19 cellular contexts compared by ENCODE assay signal in the genomic region with DNA sequence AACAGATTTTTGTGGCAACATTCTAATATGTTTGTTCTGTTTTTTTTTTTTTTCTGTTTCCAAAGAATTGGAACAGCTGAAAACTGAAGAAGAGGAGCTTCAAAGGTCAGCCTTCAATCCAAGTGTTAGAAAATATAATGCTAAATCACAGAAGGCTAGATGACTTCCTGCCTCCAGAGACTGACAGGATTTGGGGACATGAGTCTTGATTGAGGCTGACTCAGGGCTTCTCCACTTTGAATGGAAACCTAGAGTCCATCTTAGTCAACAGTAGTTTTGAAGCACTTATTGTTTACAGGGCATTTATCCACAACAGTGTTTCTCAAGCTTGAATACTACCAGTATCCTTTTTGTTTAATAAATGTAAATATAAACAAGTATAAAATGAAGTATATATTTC. TPM values are rescaled to one million over a fixed set of nuclear protein-coding genes. Genes with fewer than 3 reads are reported as not detected.
DNase-seq lines count a peak whose midpoint lies in the region; ATAC-seq and TF ChIP-seq lines count a peak whose summit lies in the region.
"Had no signal": no experiment of that assay in that cellular context is flagged by ENCODE, and none has a peak within 500 bp of the region (broad histone marks: within the 10 kb centered on the region; RNA-seq: fewer than 3 reads in every experiment).

No MANE protein-coding gene starts in this region.

- no peak overlapping the region for H2AK5ac ChIP-seq in mesendoderm (ENCODE audit: low read length)

- no peak for DNase-seq in activated T-cell treated with anti-CD3 and anti-CD28 coated beads, Interleukin-2, amount 50 U/mL, for 24 hours
- DNase-seq in activated T-cell treated with anti-CD3 and anti-CD28 coated beads, Interleukin-2, amount 50 U/mL, for 4 hours, result no peak
- no peak for DNase-seq in central memory CD8-positive, alpha-beta T cell (ENCODE audit: low spot score in 2 of 2)
- peak; percentile 32 for DNase-seq in mesendoderm
- no peak for DNase-seq in chondrocyte (ENCODE audit: low spot score)
- DNase-seq in stimulated activated naive CD4-positive, alpha-beta T cell treated with Interleukin-2 at 50 U/mL for 16 hours (lab: John Stamatoyannopoulos, UW), result no peak
- DNase-seq: CD8-positive, alpha-beta memory T cell; DND-41; Karpas-422; MM.1S; NCI-H1092 treated with DMSO at 0.1 percent for 48 hours; NCI-H226; NCI-H524 treated with DMSO at 0.1 percent for 48 hours; NK-92 treated with Interleukin-12 subunit alpha and Interleukin-12 subunit beta, amount 100 ng/mL, for 24 hours; SIG-M5 had no signal

- peak overlapping the region; percentile 38 for H3K27ac Mint-ChIP-seq in activated T-cell treated with anti-CD3 and anti-CD28 coated beads, Interleukin-2, amount 50 U/mL, for 24 hours
- peak overlapping the region; percentile 35 for H3K27ac Mint-ChIP-seq in central memory CD8-positive, alpha-beta T cell (ENCODE audit: low read depth)
- H3K27ac Mint-ChIP-seq in chondrocyte (ENCODE audit: unreplicated experiment), result no peak overlapping the region
- H3K27ac Mint-ChIP-seq: GM23338 had no signal

- H3K79me2 ChIP-seq in mesendoderm (ENCODE audit: control insufficient read depth, insufficient read depth, low read length), result no peaks in the 10 kb centered on the region

- no peaks in the 10 kb centered on the region for H3K27me3 Mint-ChIP-seq in activated T-cell treated with anti-CD3 and anti-CD28 coated beads, Interleukin-2, amount 50 U/mL, for 24 hours
- H3K27me3 Mint-ChIP-seq in activated T-cell treated with anti-CD3 and anti-CD28 coated beads, Interleukin-2, amount 50 U/mL, for 4 hours (ENCODE audit: low read depth), result no peaks in the 10 kb centered on the region
- no peaks in the 10 kb centered on the region for H3K27me3 Mint-ChIP-seq in central memory CD8-positive, alpha-beta T cell
- no peaks in the 10 kb centered on the region for H3K27me3 Mint-ChIP-seq in chondrocyte (ENCODE audit: low read depth)
- H3K27me3 Mint-ChIP-seq: CD8-positive, alpha-beta memory T cell had no signal

- H3K9me3 Mint-ChIP-seq in activated T-cell treated with anti-CD3 and anti-CD28 coated beads, Interleukin-2, amount 50 U/mL, for 24 hours, result no peaks in the 10 kb centered on the region
- H3K9me3 Mint-ChIP-seq in activated T-cell treated with anti-CD3 and anti-CD28 coated beads, Interleukin-2, amount 50 U/mL, for 4 hours, result no peaks in the 10 kb centered on the region
- H3K9me3 Mint-ChIP-seq in central memory CD8-positive, alpha-beta T cell, result no peaks in the 10 kb centered on the region
- H3K9me3 Mint-ChIP-seq in chondrocyte (ENCODE audit: low read depth), result no peaks in the 10 kb centered on the region
- H3K9me3 Mint-ChIP-seq: CD8-positive, alpha-beta memory T cell; GM23338 had no signal

- no peak overlapping the region for H2BK120ac ChIP-seq in mesendoderm (ENCODE audit: low read depth, low read length)

- H3K27ac ChIP-seq in mesendoderm (ENCODE audit: low read depth, low read length), result no peak overlapping the region
- H3K27ac ChIP-seq: BLaER1 treated with 17β-estradiol and CSF1 and Interleukin-3, amounts not matched to agents 10 nM and 100 nM had no signal

- no peak overlapping the region for H2BK15ac ChIP-seq in mesendoderm (replicated peaks; ENCODE audit: low read depth)

- H3K4me3 ChIP-seq in mesendoderm (ENCODE audit: low read length), result no peak overlapping the region
- H3K4me3 ChIP-seq: BLaER1 treated with 17β-estradiol and CSF1 and Interleukin-3, amounts not matched to agents 10 nM and 100 nM; GM23338 had no signal

- H3K79me1 ChIP-seq in mesendoderm (ENCODE audit: low read length), result no peaks in the 10 kb centered on the region

- H3K9ac ChIP-seq in mesendoderm (ENCODE audit: low read length), result no peak overlapping the region
- H3K9ac ChIP-seq: BLaER1 treated with 17β-estradiol and CSF1 and Interleukin-3, amounts not matched to agents 10 nM and 100 nM had no signal

- H4K5ac ChIP-seq in mesendoderm (ENCODE audit: low read length), result no peak overlapping the region

- H4K8ac ChIP-seq in mesendoderm (ENCODE audit: low read depth, low read length), result no peak overlapping the region

- no peaks in the 10 kb centered on the region for H3K27me3 ChIP-seq in mesendoderm (ENCODE audit: insufficient read depth, low read length, poor library complexity)
- H3K27me3 ChIP-seq: BLaER1 treated with 17β-estradiol and CSF1 and Interleukin-3, amounts not matched to agents 10 nM and 100 nM had no signal

- no peak overlapping the region for H3K4ac ChIP-seq in mesendoderm (ENCODE audit: low read depth, low read length)

- no peak overlapping the region for H3K23ac ChIP-seq in mesendoderm (ENCODE audit: low read length)

- H3K56ac ChIP-seq in mesendoderm (ENCODE audit: low read length), result no peak overlapping the region

- no peak for ATAC-seq in activated T-cell treated with anti-CD3 and anti-CD28 coated beads, Interleukin-2, amount 50 U/mL, for 4 hours
- no peak for ATAC-seq in central memory CD8-positive, alpha-beta T cell (replicated peaks; ENCODE audit: extremely low read depth, poor library complexity, severe bottlenecking)
- ATAC-seq in GM21529 (IDR thresholded peaks at IDR 0.05; ENCODE audit: unreplicated experiment), result no peak
- ATAC-seq in HG03342 (IDR thresholded peaks at IDR 0.05; ENCODE audit: unreplicated experiment), result no peak
- ATAC-seq: GM23338 had no signal

- TF ChIP-seq CTCF in chondrocyte (IDR thresholded peaks at IDR 0.05), result no peak

- no peak overlapping the region for H3K4me2 ChIP-seq in mesendoderm (ENCODE audit: low read length)
- H3K4me2 ChIP-seq: BLaER1 treated with 17β-estradiol and CSF1 and Interleukin-3, amounts not matched to agents 10 nM and 100 nM; GM23338 had no signal

- H2BK5ac ChIP-seq in mesendoderm (ENCODE audit: low read length), result no peak overlapping the region

- H3K4me1 ChIP-seq in mesendoderm (ENCODE audit: control insufficient read depth, low read depth, low read length), result no peaks in the 10 kb centered on the region
- H3K4me1 ChIP-seq: BLaER1 treated with 17β-estradiol and CSF1 and Interleukin-3, amounts not matched to agents 10 nM and 100 nM had no signal

- H3K4me1 Mint-ChIP-seq in activated T-cell treated with anti-CD3 and anti-CD28 coated beads, Interleukin-2, amount 50 U/mL, for 24 hours (ENCODE audit: low read depth), result no peaks in the 10 kb centered on the region
- H3K4me1 Mint-ChIP-seq in activated T-cell treated with anti-CD3 and anti-CD28 coated beads, Interleukin-2, amount 50 U/mL, for 4 hours (ENCODE audit: low read depth), result peaks cover 2% of the 10 kb centered on the region
- H3K4me1 Mint-ChIP-seq in central memory CD8-positive, alpha-beta T cell, result no peaks in the 10 kb centered on the region
- peaks cover 1% of the 10 kb centered on the region for H3K4me1 Mint-ChIP-seq in chondrocyte (ENCODE audit: low read depth)
- H3K4me1 Mint-ChIP-seq: CD8-positive, alpha-beta memory T cell; GM23338 had no signal

- H3K36me3 ChIP-seq in mesendoderm (ENCODE audit: control insufficient read depth, insufficient read depth, low read length), result peaks cover 1% of the 10 kb centered on the region

- no peak overlapping the region for H3K18ac ChIP-seq in mesendoderm (ENCODE audit: low read length)

- peaks cover 27% of the 10 kb centered on the region for H3K36me3 Mint-ChIP-seq in activated T-cell treated with anti-CD3 and anti-CD28 coated beads, Interleukin-2, amount 50 U/mL, for 24 hours (ENCODE audit: low read depth)
- no peaks in the 10 kb centered on the region for H3K36me3 Mint-ChIP-seq in activated T-cell treated with anti-CD3 and anti-CD28 coated beads, Interleukin-2, amount 50 U/mL, for 4 hours (ENCODE audit: insufficient read depth)
- peaks cover 1% of the 10 kb centered on the region for H3K36me3 Mint-ChIP-seq in central memory CD8-positive, alpha-beta T cell (ENCODE audit: insufficient read depth)
- no peaks in the 10 kb centered on the region for H3K36me3 Mint-ChIP-seq in chondrocyte (ENCODE audit: low read depth)
- H3K36me3 Mint-ChIP-seq: CD8-positive, alpha-beta memory T cell had no signal

- no peak overlapping the region for H3K4me3 Mint-ChIP-seq in activated T-cell treated with anti-CD3 and anti-CD28 coated beads, Interleukin-2, amount 50 U/mL, for 24 hours
- H3K4me3 Mint-ChIP-seq in activated T-cell treated with anti-CD3 and anti-CD28 coated beads, Interleukin-2, amount 50 U/mL, for 4 hours, result no peak overlapping the region
- no peak overlapping the region for H3K4me3 Mint-ChIP-seq in central memory CD8-positive, alpha-beta T cell
- no peak overlapping the region for H3K4me3 Mint-ChIP-seq in chondrocyte (ENCODE audit: unreplicated experiment)
- H3K4me3 Mint-ChIP-seq: CD8-positive, alpha-beta memory T cell; GM23338 had no signal

RNA-seq across cellular contexts. Expression of a gene that starts 44.5 kb away (rescaled TPM):
- total RNA-seq in activated T-cell treated with anti-CD3 and anti-CD28 coated beads, Interleukin-2, amount 50 U/mL, for 4 hours, result 10 to 100 TPM; 28.2 to 39.7 (median 31.0) TPM
- polyA plus RNA-seq in mesendoderm (2013, experiment 1 of 2), result 18.9 TPM
- 18.2 TPM for polyA plus RNA-seq in mesendoderm (2013, experiment 2 of 2)
- total RNA-seq in chondrocyte, result 6.9 to 13.0 TPM (median 9.4 TPM) in 3 replicates

RNA-seq across cellular contexts. Expression of a gene that starts 56.4 kb away (rescaled TPM):
- 1 to 10 TPM; 2.9 to 4.1 (median 3.6) TPM for total RNA-seq in activated T-cell treated with anti-CD3 and anti-CD28 coated beads, Interleukin-2, amount 50 U/mL, for 4 hours
- polyA plus RNA-seq in mesendoderm (2013, experiment 1 of 2), result 11.4 TPM
- 10.9 TPM for polyA plus RNA-seq in mesendoderm (2013, experiment 2 of 2)
- 4.7 to 6.0 TPM (median 5.5 TPM) in 3 replicates for total RNA-seq in chondrocyte
